ENCODE assay signal across 2 cellular contexts in genomic region chr20:47466704-47467459, GRCh38.
A peak's percentile ranks its signal among the peaks of the same experiment; 100 is the strongest.
TF ChIP-seq lines count a peak whose summit lies in the region.

No MANE protein-coding gene starts in this region.

TF ChIP-seq in HepG2, 621 proteins besides CTCF, POLR2A, EP300 and RAD21:
- no peak for TF ChIP-seq ZNF589 (CRISPR knock-in tag; conservative IDR thresholded peaks at IDR 0.05)
- no peak for TF ChIP-seq REL (CRISPR knock-in tag; conservative IDR thresholded peaks at IDR 0.05)
- no peak for TF ChIP-seq ZNF570 (CRISPR knock-in tag; IDR thresholded peaks at IDR 0.05; ENCODE audit: borderline replicate concordance)
- no peak for TF ChIP-seq CERS6 (CRISPR knock-in tag; IDR thresholded peaks at IDR 0.05)
- TF ChIP-seq ZNF7 (CRISPR knock-in tag; IDR thresholded peaks at IDR 0.05): no peak
- TF ChIP-seq ZNF318 (CRISPR knock-in tag; IDR thresholded peaks at IDR 0.05): 0 out of 2 replicates have a peak, but pooled peaks have one; percentile 60

TF ChIP-seq in WTC11, 78 proteins besides CTCF, POLR2A, EP300 and RAD21:
- TF ChIP-seq USF2 (CRISPR knock-in tag; IDR thresholded peaks at IDR 0.05) (peak; percentile 46; the same call in 1 of the 2 replicates), JAZF1 (CRISPR knock-in tag; IDR thresholded peaks at IDR 0.05) (no peak)
